Comparison of ENCODE assay signal across 14 cellular contexts in the genomic region with DNA sequence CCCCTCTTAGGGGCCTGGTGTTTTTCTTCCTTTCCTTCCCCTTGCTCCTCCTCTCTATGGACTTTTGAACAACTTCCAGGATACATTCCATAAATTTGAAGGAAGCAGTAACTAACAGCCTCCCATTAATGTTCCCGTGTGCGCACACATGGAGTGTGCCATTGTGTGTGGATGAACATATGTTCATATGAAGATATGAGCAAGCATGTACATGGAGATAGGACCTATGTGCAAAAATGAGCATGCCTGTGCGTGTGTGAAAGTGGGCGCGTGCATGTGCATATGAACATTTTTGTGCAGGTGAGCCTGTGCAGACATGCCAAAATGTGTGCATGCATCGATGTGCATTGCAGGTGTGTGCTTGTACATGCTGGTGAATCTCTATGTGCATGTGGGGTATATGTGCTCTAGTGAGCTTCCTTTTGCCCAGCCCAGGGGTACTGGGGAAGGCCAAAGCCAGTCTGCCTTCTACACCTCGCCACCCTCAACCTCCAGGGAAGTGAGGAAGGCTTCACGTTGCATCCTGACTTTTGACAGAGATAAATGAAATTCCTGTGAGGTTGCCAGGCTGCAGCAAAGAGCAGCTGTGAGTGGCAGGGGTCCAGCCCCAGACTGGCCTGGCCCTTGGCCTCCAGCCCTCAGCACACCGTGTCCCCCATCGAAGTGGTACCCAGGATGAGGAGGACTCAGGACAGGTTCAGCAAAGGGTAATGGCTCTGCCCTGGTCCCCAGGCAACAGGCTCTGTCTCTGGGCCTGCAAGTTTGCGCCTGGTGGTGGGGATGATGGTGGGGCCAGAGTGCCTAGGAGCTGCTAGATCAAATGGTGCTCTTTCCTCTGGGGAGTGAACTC.
"Had no signal": no experiment of that assay in that cellular context is flagged by ENCODE, and none has a peak within 500 bp of the region (broad histone marks: within the 10 kb centered on the region; RNA-seq: fewer than 3 reads in every experiment).

No MANE protein-coding gene starts in this region.

- H3K36me3 ChIP-seq: brain microvascular endothelial cell, thyroid gland had no signal

- H2AFZ ChIP-seq: parathyroid adenoma had no signal

- DNase-seq: activated CD4-positive, CD25-positive, alpha-beta regulatory T cell treated with anti-CD3 and anti-CD28 coated beads, Interleukin-2, amount 50 U/mL, for 72 hours; activated gamma-delta T cell treated with Interleukin-2 at 50 U/mL for 16 hours; activated T-cell treated with anti-CD3 and anti-CD28 coated beads, Interleukin-2, amount 50 U/mL, for 4 hours; brain microvascular endothelial cell; cerebellar nuclear complex; effector memory CD8-positive, alpha-beta T cell; foreskin melanocyte; left colon; mammary epithelial cell; stimulated activated CD4-positive, alpha-beta T cell treated with anti-CD3 and anti-CD28 coated beads, Interleukin-1b, Interleukin-23, amount 100 ng/mL, for 48 hours; T-helper 9 cell; thyroid gland had no signal

- H3K79me2 ChIP-seq: parathyroid adenoma had no signal

- H3K27ac ChIP-seq: brain microvascular endothelial cell, epithelial cell of prostate, parathyroid adenoma, thyroid gland had no signal

- H3K4me3 ChIP-seq: thyroid gland had no signal

- H3K9ac ChIP-seq: parathyroid adenoma had no signal

- H3K27me3 ChIP-seq: brain microvascular endothelial cell, thyroid gland had no signal

- H3K9me3 ChIP-seq: thyroid gland had no signal

- H3K4me1 ChIP-seq: parathyroid adenoma had no signal

- ATAC-seq: activated T-cell treated with anti-CD3 and anti-CD28 coated beads, Interleukin-2, amount 50 U/mL, for 4 hours; effector memory CD8-positive, alpha-beta T cell; left colon had no signal
